In genomic region chrX:140503714-140504351, GRCh38 we compare ENCODE assay signal across 9 cellular contexts. TPM values are rescaled to one million over a fixed set of nuclear protein-coding genes. Genes with fewer than 3 reads are reported as not detected.
A peak's percentile ranks its signal among the peaks of the same experiment; 100 is the strongest.
DNase-seq lines count a peak whose midpoint lies in the region; ATAC-seq and TF ChIP-seq lines count a peak whose summit lies in the region.
"Had no signal": no experiment of that assay in that cellular context is flagged by ENCODE, and none has a peak within 500 bp of the region (broad histone marks: within the 10 kb centered on the region; RNA-seq: fewer than 3 reads in every experiment).

No MANE protein-coding gene starts in this region.

- H3K4me1 ChIP-seq in RWPE2 (ENCODE audit: insufficient read depth, poor library complexity, severe bottlenecking): no peaks in the 10 kb centered on the region

- H3K27me3 ChIP-seq in RWPE2 (ENCODE audit: insufficient read depth, poor library complexity, severe bottlenecking): peaks cover 72% of the 10 kb centered on the region

- H3K36me3 Mint-ChIP-seq in progenitor cell of endocrine pancreas (ENCODE audit: insufficient read depth): no peaks in the 10 kb centered on the region

- intact Hi-C loops in head of caudate nucleus (cut with DNase I): no loop called here

- DNase-seq in DMS53 treated with DMSO at 0.1 percent for 48 hours (lab: John Stamatoyannopoulos, UW; ENCODE audit: unreplicated experiment) (peak; percentile 28), RWPE2 (ENCODE audit: low spot score) (no peak), head of caudate nucleus (peak in 32 of 42 donors; percentile 12 to 71 (median 35)), progenitor cell of endocrine pancreas (ENCODE audit: low spot score, unreplicated experiment) (peak; percentile 58), germinal center (ENCODE audit: low spot score) (no peak), HCEC 1CT (no peak)
- DNase-seq: Kasumi-1 had no signal

- peaks cover 28% of the 10 kb centered on the region for H3K4me1 Mint-ChIP-seq in progenitor cell of endocrine pancreas (ENCODE audit: low read depth)

- ATAC-seq in RWPE2 (ENCODE audit: low read depth) (peak; percentile 25), GM21367 (IDR thresholded peaks at IDR 0.05; ENCODE audit: unreplicated experiment) (no peak), GM18519 (IDR thresholded peaks at IDR 0.05; ENCODE audit: low FRiP score, unreplicated experiment) (no peak)

- H3K9me3 ChIP-seq in RWPE2 (ENCODE audit: severe bottlenecking): no peaks in the 10 kb centered on the region

- peak overlapping the region; percentile 12 for H3K4me3 ChIP-seq in RWPE2 (ENCODE audit: severe bottlenecking)

- H3K4me3 Mint-ChIP-seq in progenitor cell of endocrine pancreas (ENCODE audit: low read depth): peak overlapping the region; percentile 78

- H3K27ac ChIP-seq in RWPE2 (ENCODE audit: poor library complexity, severe bottlenecking): no peak overlapping the region

- H3K27ac Mint-ChIP-seq in progenitor cell of endocrine pancreas: no peak overlapping the region

- H3K9me3 Mint-ChIP-seq in progenitor cell of endocrine pancreas (ENCODE audit: low read depth): no peaks in the 10 kb centered on the region

- no peaks in the 10 kb centered on the region for H3K36me3 ChIP-seq in RWPE2 (ENCODE audit: low read depth)

- peaks cover 80% of the 10 kb centered on the region for H3K27me3 Mint-ChIP-seq in progenitor cell of endocrine pancreas

- no peak for TF ChIP-seq CTCF in RWPE2 (IDR thresholded peaks at IDR 0.05; ENCODE audit: poor library complexity, severe bottlenecking)
- peak; percentile 48 for TF ChIP-seq CTCF in progenitor cell of endocrine pancreas (IDR thresholded peaks at IDR 0.05; ENCODE audit: unreplicated experiment)

RNA-seq across cellular contexts. Expression of gene SOX3, which starts 1.0 kb away (rescaled TPM):
- 21.7 and 24.3 TPM in 2 replicates for total RNA-seq in progenitor cell of endocrine pancreas

Comparison
In these comparisons a context has a peak if more than half of its experiments do, and no peak if none do; other contexts are left out.
1. DNase-seq: peak in DMS53 treated with DMSO at 0.1 percent for 48 hours (single experiment), head of caudate nucleus (32 of 42) and progenitor cell of endocrine pancreas (single experiment); none in RWPE2 (single experiment), germinal center (single experiment) and HCEC 1CT (single experiment).